ENCODE assay signal across 1 cellular context in genomic region chr11:113974741-113975470, GRCh38.
TF ChIP-seq lines count a peak whose summit lies in the region.

Gene HTR3A, plus strand, starts transcription at chr11:113975108. Its CDS starts 218 bp downstream, at chr11:113975326.

TF ChIP-seq in SK-N-SH treated with all-trans-retinoic acid at 6 μM for 48 hours, 23 proteins besides CTCF, POLR2A, EP300 and RAD21 (continued from another document):
- TF ChIP-seq CREB5 (CRISPR knock-in tag; IDR thresholded peaks at IDR 0.05; ENCODE audit: low read depth) (no peak), ZFP3 (CRISPR knock-in tag; IDR thresholded peaks at IDR 0.05) (no peak), TCF4 (CRISPR knock-in tag; IDR thresholded peaks at IDR 0.05; ENCODE audit: borderline replicate concordance) (no peak), CSRNP3 (CRISPR knock-in tag; IDR thresholded peaks at IDR 0.05) (no peak), PATZ1 (CRISPR knock-in tag; IDR thresholded peaks at IDR 0.05; ENCODE audit: borderline replicate concordance) (no peak), ZNF70 (CRISPR knock-in tag; IDR thresholded peaks at IDR 0.05) (no peak), ZC3H10 (CRISPR knock-in tag; IDR thresholded peaks at IDR 0.05) (no peak), SNAI2 (CRISPR knock-in tag; IDR thresholded peaks at IDR 0.05) (no peak), ZFP30 (CRISPR knock-in tag; IDR thresholded peaks at IDR 0.05) (no peak), RARB (CRISPR knock-in tag; IDR thresholded peaks at IDR 0.05) (no peak), GLIS3 (CRISPR knock-in tag; IDR thresholded peaks at IDR 0.05) (no peak), ZNF8 (CRISPR knock-in tag; IDR thresholded peaks at IDR 0.05) (no peak)
TF ChIP-seq in SK-N-SH treated with all-trans-retinoic acid at 6 μM for 48 hours: peak in this region for 0.
